Comparison of ENCODE assay signal across 19 cellular contexts in genomic region chr1:81543764-81544163, GRCh38.
DNase-seq lines count a peak whose midpoint lies in the region; ATAC-seq and TF ChIP-seq lines count a peak whose summit lies in the region.
"Had no signal": no experiment of that assay in that cellular context is flagged by ENCODE, and none has a peak within 500 bp of the region (broad histone marks: within the 10 kb centered on the region; RNA-seq: fewer than 3 reads in every experiment).

No MANE protein-coding gene starts in this region.

- BruUV-seq in mammary epithelial cell (replicated peaks; lab: Mats Ljungman, UMichigan) (no TSS peak), MCF 10A (replicated peaks; lab: Mats Ljungman, UMichigan) (no TSS peak)

- no peak overlapping the region for H3K9ac ChIP-seq in mammary epithelial cell (ENCODE audit: insufficient read depth, low read length)
- H3K9ac ChIP-seq in endodermal cell (ENCODE audit: extremely low read depth, low read length, poor library complexity, severe bottlenecking), result no peak overlapping the region
- no peak overlapping the region for H3K9ac ChIP-seq in mesendoderm (ENCODE audit: low read length)

- H3K27me3 ChIP-seq in mammary epithelial cell (ENCODE audit: insufficient read depth, low read length), result no peaks in the 10 kb centered on the region
- no peaks in the 10 kb centered on the region for H3K27me3 ChIP-seq in endodermal cell (ENCODE audit: control insufficient read depth, insufficient read depth, low read length, poor library complexity, severe bottlenecking)
- H3K27me3 ChIP-seq in mesendoderm (ENCODE audit: insufficient read depth, low read length, poor library complexity), result no peaks in the 10 kb centered on the region

- no peak overlapping the region for H2BK5ac ChIP-seq in mesendoderm (ENCODE audit: low read length)

- H3K4me2 ChIP-seq in mammary epithelial cell (ENCODE audit: insufficient read depth, low read depth, low read length) (no peak overlapping the region), mesendoderm (ENCODE audit: low read length) (no peak overlapping the region)
- H3K4me2 ChIP-seq: A549 had no signal

- no peak overlapping the region for H3K56ac ChIP-seq in mesendoderm (ENCODE audit: low read length)

- POLR2A ChIA-PET in MCF 10A (lab: Yijun Ruan, JAX), result no interaction called here

- H3K79me2 ChIP-seq in mammary epithelial cell (ENCODE audit: insufficient read depth, low read length) (no peaks in the 10 kb centered on the region), mesendoderm (ENCODE audit: control insufficient read depth, insufficient read depth, low read length) (no peaks in the 10 kb centered on the region)

- H3K79me1 ChIP-seq in mesendoderm (ENCODE audit: low read length), result no peaks in the 10 kb centered on the region

- H3K9me3 ChIP-seq in mammary epithelial cell (replicated peaks; ENCODE audit: insufficient read depth, low read length) (no peaks in the 10 kb centered on the region), endodermal cell (ENCODE audit: control insufficient read depth, low read length) (no peaks in the 10 kb centered on the region)
- H3K9me3 ChIP-seq: A549, Caco-2, HAP-1 had no signal

- H3K9me3 Mint-ChIP-seq in MCF 10A (ENCODE audit: unreplicated experiment) (no peaks in the 10 kb centered on the region), endodermal cell (no peaks in the 10 kb centered on the region)
- H3K9me3 Mint-ChIP-seq: CD4-positive, alpha-beta T cell had no signal

- no peak overlapping the region for H2BK120ac ChIP-seq in mesendoderm (ENCODE audit: low read depth, low read length)

- H3K27ac Mint-ChIP-seq in MCF 10A (ENCODE audit: low read depth, unreplicated experiment) (no peak overlapping the region), endodermal cell (no peak overlapping the region)
- H3K27ac Mint-ChIP-seq: CD4-positive, alpha-beta T cell had no signal

- H4K5ac ChIP-seq in mesendoderm (ENCODE audit: low read length), result no peak overlapping the region

- H3K4me3 Mint-ChIP-seq in MCF 10A (ENCODE audit: unreplicated experiment) (no peak overlapping the region), endodermal cell (no peak overlapping the region)
- H3K4me3 Mint-ChIP-seq: CD4-positive, alpha-beta T cell had no signal

- ATAC-seq in HG03469 (IDR thresholded peaks at IDR 0.05; ENCODE audit: unreplicated experiment), result no peak
- no peak for ATAC-seq in GM19463 (IDR thresholded peaks at IDR 0.05; ENCODE audit: unreplicated experiment)
- no peak for ATAC-seq in GM18861 (IDR thresholded peaks at IDR 0.05; ENCODE audit: unreplicated experiment)
- ATAC-seq: A549, GM12878, K562 had no signal

- TF ChIP-seq CTCF in mammary epithelial cell (conservative IDR thresholded peaks at IDR 0.05 in 1 of 2, IDR thresholded peaks at IDR 0.05 in 1 of 2; ENCODE audit: extremely low read depth in 1 of 2, insufficient read depth in 1 of 2, low read depth in 1 of 2, low read length in 2 of 2) (no peak), MCF 10A (IDR thresholded peaks at IDR 0.05; ENCODE audit: unreplicated experiment) (no peak), endodermal cell (conservative IDR thresholded peaks at IDR 0.05) (no peak)

- H2BK15ac ChIP-seq in mesendoderm (replicated peaks; ENCODE audit: low read depth), result no peak overlapping the region

- H3K27me3 Mint-ChIP-seq in MCF 10A (ENCODE audit: insufficient read depth, unreplicated experiment) (no peaks in the 10 kb centered on the region), endodermal cell (ENCODE audit: insufficient read depth) (peaks cover 3% of the 10 kb centered on the region)
- H3K27me3 Mint-ChIP-seq: CD4-positive, alpha-beta T cell had no signal

- in situ Hi-C loops in mammary epithelial cell (cut with MboI; ENCODE audit: low sequenced_read_pairs in 2 of 2), result loop anchor here in 1 of 2 donors (25.0 kb wide), 1 partner anchor 194 kb away; no protein-coding TSS in a partner anchor
- in situ Hi-C loops in KBM-7 (cut with MboI; ENCODE audit: low pct_unique_long_range_greater_than_20kb, low sequenced_read_pairs), result no loop called here

- H3K4me1 Mint-ChIP-seq in MCF 10A (ENCODE audit: insufficient read depth, unreplicated experiment) (peaks cover 6% of the 10 kb centered on the region), endodermal cell (peaks cover 24% of the 10 kb centered on the region)

- no peaks in the 10 kb centered on the region for H3K36me3 Mint-ChIP-seq in MCF 10A (ENCODE audit: insufficient read depth, unreplicated experiment)
- no peaks in the 10 kb centered on the region for H3K36me3 Mint-ChIP-seq in endodermal cell (ENCODE audit: low read depth)

- WGBS in mammary epithelial cell (ENCODE audit: low coverage, missing lambda C conversion rate), result 27% methylated on average over 6 of the region's 6 CpGs
- WGBS in endodermal cell (ENCODE audit: insufficient coverage in 1 of 2, insufficient read length in 1 of 2), 2 experiments, result 86 to 95% methylated on average over 5 to 6 of the region's 6 CpGs
- no CpG with 5 or more reads among the region's 6 CpGs for WGBS in mesendoderm (ENCODE audit: extremely low coverage, insufficient coverage, low lambda C conversion rate)

- H3K4me3 ChIP-seq in mammary epithelial cell (replicated peaks in 1 of 3; ENCODE audit: insufficient read depth in 1 of 3, low read depth in 2 of 3, low read length in 3 of 3), result no peak overlapping the region
- H3K4me3 ChIP-seq in endodermal cell (ENCODE audit: low read length), result no peak overlapping the region
- no peak overlapping the region for H3K4me3 ChIP-seq in mesendoderm (ENCODE audit: low read length)
- H3K4me3 ChIP-seq: A549, GM12878, HAP-1, K562 had no signal

- H3K18ac ChIP-seq in mesendoderm (ENCODE audit: low read length), result peak overlapping the region; percentile 51

- H2AK5ac ChIP-seq in mesendoderm (ENCODE audit: low read length), result no peak overlapping the region

- no peak overlapping the region for H4K8ac ChIP-seq in mesendoderm (ENCODE audit: low read depth, low read length)

- H3K4me1 ChIP-seq in mammary epithelial cell (ENCODE audit: insufficient read depth, low read length), result no peaks in the 10 kb centered on the region
- H3K4me1 ChIP-seq in endodermal cell (ENCODE audit: control insufficient read depth, insufficient read depth, low read length), result peaks cover 4% of the 10 kb centered on the region
- H3K4me1 ChIP-seq in mesendoderm (ENCODE audit: control insufficient read depth, low read depth, low read length), result peaks cover 7% of the 10 kb centered on the region
- H3K4me1 ChIP-seq: A549, Caco-2 had no signal

- peak overlapping the region; percentile 49 for H2AFZ ChIP-seq in mammary epithelial cell (ENCODE audit: low read depth, low read length)

- intact Hi-C loops in mammary epithelial cell (cut with micrococcal nuclease) (loop anchor here (5.0 kb wide), 1 partner anchor 1326 kb away; no protein-coding TSS in a partner anchor), MCF 10A (cut with micrococcal nuclease) (no loop called here)

- dilution Hi-C loops in mammary epithelial cell (cut with HindIII; ENCODE audit: low sequenced_read_pairs), result no loop called here

- no peak overlapping the region for H3K23ac ChIP-seq in mesendoderm (ENCODE audit: low read length)

- CTCF ChIA-PET in mammary epithelial cell (lab: Charles Lee; ENCODE audit: low non-redundant PET), result no interaction called here
- CTCF ChIA-PET in MCF 10A (lab: Yijun Ruan, JAX), result interaction anchor here (0.7 kb wide), 1 partner anchor 1127 kb away, joined by 3 read pairs; no protein-coding TSS in a partner anchor

- H3K27ac ChIP-seq in mammary epithelial cell (ENCODE audit: insufficient read depth, low read depth, low read length) (no peak overlapping the region), endodermal cell (ENCODE audit: low read depth, low read length) (no peak overlapping the region), mesendoderm (ENCODE audit: low read depth, low read length) (no peak overlapping the region)
- H3K27ac ChIP-seq: 22Rv1, A549, C4-2B had no signal

- H4K20me1 ChIP-seq in mammary epithelial cell (ENCODE audit: insufficient read depth, low read length), result no peaks in the 10 kb centered on the region

- DNase-seq in mammary epithelial cell (no peak), MCF 10A (ENCODE audit: unreplicated experiment) (no peak), endodermal cell (peak; percentile 49), mesendoderm (peak; percentile 54), KBM-7 (no peak)
- DNase-seq: AML-193; Caco-2; CD4-positive, alpha-beta T cell; DMS79; IMR-90 had no signal

- no peaks in the 10 kb centered on the region for H3K36me3 ChIP-seq in mammary epithelial cell (ENCODE audit: insufficient read depth, low read length)
- H3K36me3 ChIP-seq in endodermal cell (ENCODE audit: control insufficient read depth, insufficient read depth, low read length), result no peaks in the 10 kb centered on the region
- H3K36me3 ChIP-seq in mesendoderm (ENCODE audit: control insufficient read depth, insufficient read depth, low read length), result no peaks in the 10 kb centered on the region
- H3K36me3 ChIP-seq: HAP-1 had no signal

- H3K4ac ChIP-seq in mesendoderm (ENCODE audit: low read depth, low read length), result no peak overlapping the region

Comparison
In these comparisons a context has a peak if more than half of its experiments do, and no peak if none do; other contexts are left out.
1. DNase-seq: peak in endodermal cell (single experiment) and mesendoderm (single experiment); none in mammary epithelial cell (single experiment), MCF 10A (single experiment) and KBM-7 (single experiment).